ENCODE assay signal across 15 cellular contexts in genomic region chr3:42533161-42533897, GRCh38. TPM values are rescaled to one million over a fixed set of nuclear protein-coding genes. Genes with fewer than 3 reads are reported as not detected.
DNase-seq lines count a peak whose midpoint lies in the region; ATAC-seq and TF ChIP-seq lines count a peak whose summit lies in the region.
"Had no signal": no experiment of that assay in that cellular context is flagged by ENCODE, and none has a peak within 500 bp of the region (broad histone marks: within the 10 kb centered on the region; RNA-seq: fewer than 3 reads in every experiment).

No MANE protein-coding gene starts in this region.

- no peaks in the 10 kb centered on the region for H3K27me3 ChIP-seq in upper lobe of left lung
- H3K27me3 ChIP-seq: MG63 had no signal

- H3K9me3 Mint-ChIP-seq in activated naive CD8-positive, alpha-beta T cell (ENCODE audit: low read depth), result no peaks in the 10 kb centered on the region
- H3K9me3 Mint-ChIP-seq in activated naive CD8-positive, alpha-beta T cell treated with anti-CD3 and anti-CD28 coated beads, Interleukin-2, amount 50 U/mL, for 24 hours, result no peaks in the 10 kb centered on the region
- H3K9me3 Mint-ChIP-seq: mesothelial cell of epicardium, neural crest cell had no signal

- no peak for TF ChIP-seq EP300 in upper lobe of left lung (IDR thresholded peaks at IDR 0.05)

- intact Hi-C loops in Right ventricle myocardium inferior (cut with DNase I), result no loop called here

- no peaks in the 10 kb centered on the region for H3K27me3 Mint-ChIP-seq in activated naive CD8-positive, alpha-beta T cell
- no peaks in the 10 kb centered on the region for H3K27me3 Mint-ChIP-seq in activated naive CD8-positive, alpha-beta T cell treated with anti-CD3 and anti-CD28 coated beads, Interleukin-2, amount 50 U/mL, for 24 hours
- H3K27me3 Mint-ChIP-seq in T-helper 17 cell, result no peaks in the 10 kb centered on the region

- H3K4me3 Mint-ChIP-seq in activated naive CD8-positive, alpha-beta T cell, result no peak overlapping the region
- H3K4me3 Mint-ChIP-seq in activated naive CD8-positive, alpha-beta T cell treated with anti-CD3 and anti-CD28 coated beads, Interleukin-2, amount 50 U/mL, for 24 hours, result no peak overlapping the region
- H3K4me3 Mint-ChIP-seq in T-helper 17 cell, result peak overlapping the region; percentile 84
- H3K4me3 Mint-ChIP-seq: mesothelial cell of epicardium, neural crest cell had no signal

- TF ChIP-seq POLR2A in upper lobe of left lung (IDR thresholded peaks at IDR 0.05), result no peak

- ATAC-seq in activated naive CD8-positive, alpha-beta T cell treated with anti-CD3 and anti-CD28 coated beads, Interleukin-2, amount 50 U/mL, for 24 hours, result no peak
- ATAC-seq in T-helper 17 cell (no peak), upper lobe of left lung (ENCODE audit: low FRiP score in 2 of 2) (no peak), Right ventricle myocardium inferior (no peak), GM18520 (IDR thresholded peaks at IDR 0.05; ENCODE audit: unreplicated experiment) (no peak), HG03571 (IDR thresholded peaks at IDR 0.05; ENCODE audit: unreplicated experiment) (no peak)
- ATAC-seq: SK-N-SH treated with all-trans-retinoic acid at 6 μM for 48 hours had no signal

- H3K9me3 ChIP-seq in T-helper 17 cell (ENCODE audit: control insufficient read depth, low read length, poor library complexity, severe bottlenecking) (no peaks in the 10 kb centered on the region), upper lobe of left lung (no peaks in the 10 kb centered on the region)
- H3K9me3 ChIP-seq: MG63 had no signal

- H3K36me3 ChIP-seq in upper lobe of left lung, result peaks cover 0 to 77% (median 26%) of the 10 kb centered on the region in 4 donors
- H3K36me3 ChIP-seq: MG63 had no signal

- peak overlapping the region; percentile 58 for H3K27ac Mint-ChIP-seq in activated naive CD8-positive, alpha-beta T cell
- H3K27ac Mint-ChIP-seq in activated naive CD8-positive, alpha-beta T cell treated with anti-CD3 and anti-CD28 coated beads, Interleukin-2, amount 50 U/mL, for 24 hours, result no peak overlapping the region
- H3K27ac Mint-ChIP-seq in T-helper 17 cell, result peak overlapping the region; percentile 56
- H3K27ac Mint-ChIP-seq: mesothelial cell of epicardium had no signal

- no peak for DNase-seq in activated naive CD8-positive, alpha-beta T cell treated with anti-CD3 and anti-CD28 coated beads, Interleukin-2, amount 50 U/mL, for 24 hours
- DNase-seq in T-helper 17 cell (no peak), inferior parietal cortex (ENCODE audit: extremely low spot score) (peak; percentile 36), upper lobe of left lung (no peak), Right ventricle myocardium inferior (ENCODE audit: missing footprints) (no peak)
- DNase-seq: DMS79 treated with DMSO at 0.1 percent for 48 hours; MG63; NCI-H1436 treated with DMSO at 0.1 percent for 48 hours; stimulated activated CD4-positive, alpha-beta T cell treated with anti-CD3 and anti-CD28 coated beads, Interleukin-12 subunit alpha, Interleukin-12 subunit beta, amount 100 ng/mL, for 4 hours had no signal

- 37 to 68% methylated on average over 3 to 7 of the region's 7 CpGs for WGBS in upper lobe of left lung, 2 donors

- H3K4me1 Mint-ChIP-seq in activated naive CD8-positive, alpha-beta T cell (ENCODE audit: low read depth), result peaks cover 78% of the 10 kb centered on the region
- H3K4me1 Mint-ChIP-seq in activated naive CD8-positive, alpha-beta T cell treated with anti-CD3 and anti-CD28 coated beads, Interleukin-2, amount 50 U/mL, for 24 hours, result peaks cover 32% of the 10 kb centered on the region
- peaks cover 52% of the 10 kb centered on the region for H3K4me1 Mint-ChIP-seq in T-helper 17 cell
- H3K4me1 Mint-ChIP-seq: neural crest cell had no signal

- no peak for TF ChIP-seq CTCF in upper lobe of left lung (IDR thresholded peaks at IDR 0.05)

- peaks cover 12% of the 10 kb centered on the region for H3K36me3 Mint-ChIP-seq in activated naive CD8-positive, alpha-beta T cell
- H3K36me3 Mint-ChIP-seq in activated naive CD8-positive, alpha-beta T cell treated with anti-CD3 and anti-CD28 coated beads, Interleukin-2, amount 50 U/mL, for 24 hours (ENCODE audit: low read depth), result no peaks in the 10 kb centered on the region
- H3K36me3 Mint-ChIP-seq in T-helper 17 cell (ENCODE audit: low read depth), result peaks cover 14% of the 10 kb centered on the region
- H3K36me3 Mint-ChIP-seq: mesothelial cell of epicardium had no signal

- H3K4me1 ChIP-seq in upper lobe of left lung, result peaks cover 26 to 48% (median 35%) of the 10 kb centered on the region in 4 donors

- peak overlapping the region; percentile 44 to 92 (median 84) for H3K27ac ChIP-seq in upper lobe of left lung

- H3K4me3 ChIP-seq in upper lobe of left lung, result no peak overlapping the region
- H3K4me3 ChIP-seq: MG63 had no signal

RNA-seq across cellular contexts. Expression of gene VIPR1, which starts 30.9 kb away (rescaled TPM):
- total RNA-seq in T-helper 17 cell (10 to 100 TPM; 33.4 to 72.9 TPM), upper lobe of left lung (100 to 1,000 TPM in 4 of 6 donors, 10 to 100 TPM in 2; 92.6 to 577 (median 198) TPM), Right ventricle myocardium inferior (2.1 TPM)

RNA-seq across cellular contexts. Expression of gene SEC22C, which starts 48.4 kb away (rescaled TPM):
- total RNA-seq in T-helper 17 cell, result 10 to 100 TPM; 83.2 to 84.5 TPM
- 10 to 100 TPM; 36.3 to 59.7 (median 50.6) TPM for total RNA-seq in upper lobe of left lung
- total RNA-seq in Right ventricle myocardium inferior, result 23.9 TPM

RNA-seq across cellular contexts. Expression of gene SS18L2, which starts 57.3 kb away (rescaled TPM):
- 10 to 100 TPM; 42.7 to 49.1 TPM for total RNA-seq in T-helper 17 cell
- total RNA-seq in upper lobe of left lung, result 10 to 100 TPM in 4 of 6 donors, 1 to 10 TPM in 2; 2.6 to 25.8 (median 17.9) TPM
- 9.7 TPM for total RNA-seq in Right ventricle myocardium inferior

Comparison
In these comparisons a context has a peak if more than half of its experiments do, and no peak if none do; other contexts are left out.
1. RNA of gene VIPR1, which starts 30.9 kb away (total RNA-seq): 92.6 to 577 TPM in upper lobe of left lung and 33.4 to 72.9 TPM in T-helper 17 cell; 2.1 TPM in Right ventricle myocardium inferior (single experiment); every median in the first group is over 10 times any median in the second.